ENCODE assay signal across 1 cellular context in the genomic region with DNA sequence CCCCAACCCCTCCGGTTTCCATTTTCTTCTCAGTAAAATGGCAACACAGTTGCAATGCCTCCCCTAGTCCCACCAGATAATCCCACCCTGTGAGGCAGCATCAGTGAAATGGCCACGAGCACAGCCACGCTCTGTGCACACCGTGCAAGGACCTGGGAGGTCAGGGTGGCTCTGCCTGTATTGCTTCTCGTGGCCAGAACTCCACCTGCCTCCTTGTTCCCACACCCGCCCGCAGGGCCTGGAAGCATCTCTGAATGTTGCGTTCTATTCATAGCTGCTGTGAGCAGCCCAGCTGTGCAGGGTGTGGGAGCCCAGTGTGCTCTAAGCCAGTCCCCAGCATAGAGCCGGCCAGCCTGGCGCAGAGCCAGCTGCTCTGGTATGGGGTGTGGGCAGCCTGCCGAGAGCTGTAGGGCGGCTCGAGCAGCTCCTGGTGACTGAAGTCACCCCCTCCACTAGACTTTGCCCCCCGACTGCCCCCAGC.
TF ChIP-seq lines count a peak whose summit lies in the region.

No MANE protein-coding gene starts in this region.

TF ChIP-seq in liver, 16 proteins besides CTCF, POLR2A, EP300 and RAD21 (continued from another document):
- TF ChIP-seq, protein P1, sequence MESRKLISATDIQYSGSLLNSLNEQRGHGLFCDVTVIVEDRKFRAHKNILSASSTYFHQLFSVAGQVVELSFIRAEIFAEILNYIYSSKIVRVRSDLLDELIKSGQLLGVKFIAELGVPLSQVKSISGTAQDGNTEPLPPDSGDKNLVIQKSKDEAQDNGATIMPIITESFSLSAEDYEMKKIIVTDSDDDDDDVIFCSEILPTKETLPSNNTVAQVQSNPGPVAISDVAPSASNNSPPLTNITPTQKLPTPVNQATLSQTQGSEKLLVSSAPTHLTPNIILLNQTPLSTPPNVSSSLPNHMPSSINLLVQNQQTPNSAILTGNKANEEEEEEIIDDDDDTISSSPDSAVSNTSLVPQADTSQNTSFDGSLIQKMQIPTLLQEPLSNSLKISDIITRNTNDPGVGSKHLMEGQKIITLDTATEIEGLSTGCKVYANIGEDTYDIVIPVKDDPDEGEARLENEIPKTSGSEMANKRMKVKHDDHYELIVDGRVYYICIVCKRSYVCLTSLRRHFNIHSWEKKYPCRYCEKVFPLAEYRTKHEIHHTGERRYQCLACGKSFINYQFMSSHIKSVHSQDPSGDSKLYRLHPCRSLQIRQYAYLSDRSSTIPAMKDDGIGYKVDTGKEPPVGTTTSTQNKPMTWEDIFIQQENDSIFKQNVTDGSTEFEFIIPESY (IDR thresholded peaks at IDR 0.05), result no peak
